9 cellular contexts compared by ENCODE assay signal in genomic region chr15:38414351-38414750, GRCh38. TPM values are rescaled to one million over a fixed set of nuclear protein-coding genes. Genes with fewer than 3 reads are reported as not detected.
DNase-seq lines count a peak whose midpoint lies in the region; ATAC-seq and TF ChIP-seq lines count a peak whose summit lies in the region.
"Had no signal": no experiment of that assay in that cellular context is flagged by ENCODE, and none has a peak within 500 bp of the region (broad histone marks: within the 10 kb centered on the region; RNA-seq: fewer than 3 reads in every experiment).

No MANE protein-coding gene starts in this region.

- no peaks in the 10 kb centered on the region for H4K20me1 ChIP-seq in GM23338 (replicated peaks; ENCODE audit: insufficient read depth)

- TF ChIP-seq CTCF in GM23338 (conservative IDR thresholded peaks at IDR 0.05; ENCODE audit: low read depth in 2 of 2) = peak; percentile 74 to 90
- TF ChIP-seq CTCF in RWPE2 (IDR thresholded peaks at IDR 0.05; ENCODE audit: poor library complexity, severe bottlenecking) = peak; percentile 97
- TF ChIP-seq CTCF in epithelial cell of proximal tubule (conservative IDR thresholded peaks at IDR 0.05; ENCODE audit: low read depth, low read length) = peak; percentile 89

- H3K27ac Mint-ChIP-seq in GM23338 = no peak overlapping the region

- H3K27me3 Mint-ChIP-seq in GM23338 (ENCODE audit: insufficient read depth, low read depth, poor library complexity) = no peaks in the 10 kb centered on the region

- no peaks in the 10 kb centered on the region for H3F3A ChIP-seq in GM23338 (replicated peaks; ENCODE audit: low read depth)

- H3K27ac ChIP-seq in GM23338 (ENCODE audit: low read depth) (no peak overlapping the region), RWPE2 (ENCODE audit: poor library complexity, severe bottlenecking) (no peak overlapping the region)
- H3K27ac ChIP-seq: HL-60 had no signal

- no peaks in the 10 kb centered on the region for H3K36me3 Mint-ChIP-seq in GM23338 (ENCODE audit: low read depth)

- H3K4me3 ChIP-seq in GM23338 (no peak overlapping the region), RWPE2 (ENCODE audit: severe bottlenecking) (no peak overlapping the region), epithelial cell of proximal tubule (ENCODE audit: low read depth, low read length) (no peak overlapping the region)

- H3K4me1 Mint-ChIP-seq in GM23338 = no peaks in the 10 kb centered on the region

- H3K4me1 ChIP-seq in GM23338 (ENCODE audit: insufficient read depth) (no peaks in the 10 kb centered on the region), RWPE2 (ENCODE audit: insufficient read depth, poor library complexity, severe bottlenecking) (no peaks in the 10 kb centered on the region)

- no peaks in the 10 kb centered on the region for H3K9me3 ChIP-seq in RWPE2 (ENCODE audit: severe bottlenecking)

- H3K27me3 ChIP-seq in GM23338 (ENCODE audit: insufficient read depth) (no peaks in the 10 kb centered on the region), RWPE2 (ENCODE audit: insufficient read depth, poor library complexity, severe bottlenecking) (no peaks in the 10 kb centered on the region)

- H3K4me2 ChIP-seq in GM23338 = no peak overlapping the region

- H3K9me2 ChIP-seq in GM23338 (ENCODE audit: insufficient read depth) = no peaks in the 10 kb centered on the region

- DNase-seq in Ammon's horn (ENCODE audit: low spot score) (peak; percentile 90), GM23338 (ENCODE audit: low spot score) (peak; percentile 81), RWPE2 (ENCODE audit: low spot score) (no peak), epithelial cell of proximal tubule (ENCODE audit: low read depth) (no peak), middle frontal gyrus (ENCODE audit: extremely low spot score, low spot score) (peak; percentile 6)
- DNase-seq in stimulated activated CD4-positive, alpha-beta T cell treated with anti-CD3 and anti-CD28 coated beads, Interleukin-4, amount 100 ng/mL, for 24 hours = no peak

- no peaks in the 10 kb centered on the region for H3K79me2 ChIP-seq in GM23338 (replicated peaks; ENCODE audit: insufficient read depth)

- ATAC-seq in GM23338 = peak; percentile 99
- ATAC-seq in RWPE2 (ENCODE audit: low read depth) = peak; percentile 99
- ATAC-seq in GM21390 (IDR thresholded peaks at IDR 0.05; ENCODE audit: unreplicated experiment) = no peak
- ATAC-seq in HG02623 (IDR thresholded peaks at IDR 0.05; ENCODE audit: unreplicated experiment) = no peak

- no peak overlapping the region for H3K4me3 Mint-ChIP-seq in GM23338

- no peaks in the 10 kb centered on the region for H3K9me3 Mint-ChIP-seq in GM23338

- H2AFZ ChIP-seq in GM23338 = peak overlapping the region; percentile 84; the same call in 1 of the 2 replicates

- H3K36me3 ChIP-seq in GM23338 (ENCODE audit: insufficient read depth) (no peaks in the 10 kb centered on the region), RWPE2 (ENCODE audit: low read depth) (no peaks in the 10 kb centered on the region)

TF ChIP-seq in GM23338, 12 proteins besides CTCF, POLR2A, EP300 and RAD21 (continues in another document):
- TF ChIP-seq ZNF331 (CRISPR knock-in tag; IDR thresholded peaks at IDR 0.05; ENCODE audit: low read depth) (no peak), ZNF462 (CRISPR knock-in tag; IDR thresholded peaks at IDR 0.05) (no peak), JUNB (IDR thresholded peaks at IDR 0.05; ENCODE audit: unreplicated experiment) (no peak), EZH2phosphoT487 (IDR thresholded peaks at IDR 0.05; ENCODE audit: unreplicated experiment) (no peak), REST (IDR thresholded peaks at IDR 0.05; ENCODE audit: unreplicated experiment) (no peak), STAT1 (IDR thresholded peaks at IDR 0.05; ENCODE audit: unreplicated experiment) (no peak)

RNA-seq across cellular contexts. Expression of gene FAM98B, which starts 39.6 kb away (rescaled TPM):
- total RNA-seq in GM23338 (2014; rRNA removed; shearing (Covaris generic)) = 30.8 and 32.5 TPM in 2 replicates
- polyA plus RNA-seq in GM23338 (2016; fragmentation: Nextera tagmentation; extraction: Ambion mirVana) = 10.1 and 11.6 TPM in 2 replicates
- total RNA-seq in epithelial cell of proximal tubule = 7.3 and 7.8 TPM in 2 replicates

Comparison
In these comparisons a context has a peak if more than half of its experiments do, and no peak if none do; other contexts are left out.
1. DNase-seq: peak in Ammon's horn (single experiment), GM23338 (single experiment) and middle frontal gyrus (single experiment); none in RWPE2 (single experiment), epithelial cell of proximal tubule (single experiment) and stimulated activated CD4-positive, alpha-beta T cell treated with anti-CD3 and anti-CD28 coated beads, Interleukin-4, amount 100 ng/mL, for 24 hours (single experiment).
2. ATAC-seq: peak in GM23338 (single experiment) and RWPE2 (single experiment); none in GM21390 (single experiment) and HG02623 (single experiment).
3. Peak in every context shown above with its lines, with median percentiles within 50 percentile points of each other: CTCF ChIP-seq.